ENCODE assay signal across 1 cellular context in genomic region chr13:54950546-54950945, GRCh38.
TF ChIP-seq lines count a peak whose summit lies in the region.

No MANE protein-coding gene starts in this region.

TF ChIP-seq in WTC11, 78 proteins besides CTCF, POLR2A, EP300 and RAD21 (continued from another document):
- TF ChIP-seq ZNF425 (CRISPR knock-in tag; conservative IDR thresholded peaks at IDR 0.05): no peak
- TF ChIP-seq USF2 (CRISPR knock-in tag; IDR thresholded peaks at IDR 0.05): no peak
- TF ChIP-seq AFF4 (CRISPR knock-in tag; IDR thresholded peaks at IDR 0.05; ENCODE audit: borderline replicate concordance): no peak
- TF ChIP-seq ARID4B (CRISPR knock-in tag; IDR thresholded peaks at IDR 0.05; ENCODE audit: borderline replicate concordance): no peak
- TF ChIP-seq CDX4 (CRISPR knock-in tag; IDR thresholded peaks at IDR 0.05; ENCODE audit: borderline replicate concordance): no peak
- TF ChIP-seq CREB1 (CRISPR knock-in tag; IDR thresholded peaks at IDR 0.05): no peak
- TF ChIP-seq AR (CRISPR knock-in tag; IDR thresholded peaks at IDR 0.05): no peak
- no peak for TF ChIP-seq FOXP4 (CRISPR knock-in tag; IDR thresholded peaks at IDR 0.05)
- TF ChIP-seq NFYB (CRISPR knock-in tag; conservative IDR thresholded peaks at IDR 0.05; ENCODE audit: low read depth): no peak
